In genomic region chr21:45078371-45078770, GRCh38 we compare ENCODE assay signal across 11 cellular contexts. TPM values are rescaled to one million over a fixed set of nuclear protein-coding genes. Genes with fewer than 3 reads are reported as not detected.
DNase-seq lines count a peak whose midpoint lies in the region; ATAC-seq, FAIRE-seq and TF ChIP-seq lines count a peak whose summit lies in the region.
"Had no signal": no experiment of that assay in that cellular context is flagged by ENCODE, and none has a peak within 500 bp of the region (broad histone marks: within the 10 kb centered on the region; RNA-seq: fewer than 3 reads in every experiment).

No MANE protein-coding gene starts in this region.

- peak overlapping the region; percentile 17; the same call in 1 of the 2 replicates for H2BK120ac ChIP-seq in IMR-90 (ENCODE audit: low read depth, low read length)

- 0 out of 2 replicates have a peak overlapping the region, but pooled peaks have one; percentile 3 for H3K56ac ChIP-seq in IMR-90 (ENCODE audit: extremely low read depth, insufficient read depth, low read length)

- FAIRE-seq in astrocyte (lab: Jason Lieb, UNC): no peak

- CTCF ChIA-PET in IMR-90 (lab: Yijun Ruan, JAX): no interaction called here

- POLR2A ChIA-PET in IMR-90 (lab: Charles Lee; ENCODE audit: unreplicated experiment): no interaction called here

- H4K5ac ChIP-seq in IMR-90 (ENCODE audit: low read depth, low read length): 0 out of 2 replicates have a peak overlapping the region, but pooled peaks have one; percentile 21

- TF ChIP-seq POLR2A in IMR-90 (IDR thresholded peaks at IDR 0.05; ENCODE audit: low read depth, low read length): no peak; the same call in 1 of the 2 replicates

- 100% methylated on average over 3 of the region's 5 CpGs; no CpG with 5 or more reads in 1 of the 2 experiments for WGBS in IMR-90 (ENCODE audit: extremely low coverage in 2 of 2, insufficient read length in 1 of 2), 2 experiments

- no peaks in the 10 kb centered on the region for H3K9me3 ChIP-seq in CD4-positive, CD25-positive, alpha-beta regulatory T cell (ENCODE audit: control insufficient read depth in 2 of 2, low read length in 2 of 2)
- H3K9me3 ChIP-seq in IMR-90 (ENCODE audit: control insufficient read depth, insufficient read depth, low read length): no peaks in the 10 kb centered on the region
- no peaks in the 10 kb centered on the region for H3K9me3 ChIP-seq in astrocyte (ENCODE audit: insufficient read depth, low read depth, low read length)
- H3K9me3 ChIP-seq: heart right ventricle had no signal

- H3K27me3 Mint-ChIP-seq in CD4-positive, CD25-positive, alpha-beta regulatory T cell: peaks cover 4% of the 10 kb centered on the region
- H3K27me3 Mint-ChIP-seq in astrocyte (ENCODE audit: low read depth, unreplicated experiment): peaks cover 3% of the 10 kb centered on the region
- H3K27me3 Mint-ChIP-seq in natural killer cell treated with Interleukin-12 subunit alpha and Interleukin-12 subunit beta and Interleukin-15 and Interleukin-18, amount 100 ng/mL, for 72 hours: peaks cover 3 to 9% of the 10 kb centered on the region in 2 donors

- H3K9me3 Mint-ChIP-seq in CD4-positive, CD25-positive, alpha-beta regulatory T cell: no peaks in the 10 kb centered on the region
- no peaks in the 10 kb centered on the region for H3K9me3 Mint-ChIP-seq in astrocyte (ENCODE audit: unreplicated experiment)
- peaks cover 7% of the 10 kb centered on the region for H3K9me3 Mint-ChIP-seq in natural killer cell treated with Interleukin-12 subunit alpha and Interleukin-12 subunit beta and Interleukin-15 and Interleukin-18, amount 100 ng/mL, for 72 hours

- peak overlapping the region; percentile 31 to 76; a peak in 2 of 4 replicates for H4K8ac ChIP-seq in IMR-90 (ENCODE audit: low read depth in 2 of 2, low read length in 2 of 2)

- H3K4me3 Mint-ChIP-seq in CD4-positive, CD25-positive, alpha-beta regulatory T cell: peak overlapping the region; percentile 67 to 92 (median 78)
- H3K4me3 Mint-ChIP-seq in astrocyte (ENCODE audit: unreplicated experiment): peak overlapping the region; percentile 5
- H3K4me3 Mint-ChIP-seq in natural killer cell treated with Interleukin-12 subunit alpha and Interleukin-12 subunit beta and Interleukin-15 and Interleukin-18, amount 100 ng/mL, for 72 hours: peak overlapping the region; percentile 85

- peak overlapping the region; percentile 61 for H3K14ac ChIP-seq in IMR-90 (replicated peaks; ENCODE audit: low read depth, low read length)

- peak overlapping the region; percentile 61 for H3K4me3 ChIP-seq in CD4-positive, CD25-positive, alpha-beta regulatory T cell (ENCODE audit: low read depth, low read length)
- H3K4me3 ChIP-seq in IMR-90 (ENCODE audit: insufficient read depth, low read depth, low read length) (no peak overlapping the region), astrocyte (ENCODE audit: insufficient read depth, low read depth, low read length) (no peak overlapping the region)
- H3K4me3 ChIP-seq: heart right ventricle had no signal

- H3K9ac ChIP-seq in IMR-90 (ENCODE audit: low read depth, low read length) (peak overlapping the region; percentile 33; the same call in 1 of the 2 replicates), astrocyte (ENCODE audit: low read length) (no peak overlapping the region)

- peak overlapping the region; percentile 61 for H2BK5ac ChIP-seq in IMR-90 (ENCODE audit: low read depth, low read length, poor library complexity, severe bottlenecking)

- H3K79me2 ChIP-seq in astrocyte (ENCODE audit: insufficient read depth, low read length): peaks cover 68% of the 10 kb centered on the region

- H3K4me2 ChIP-seq in IMR-90 (ENCODE audit: low read depth, low read length): peak overlapping the region; percentile 21
- H3K4me2 ChIP-seq in astrocyte (ENCODE audit: low read length): no peak overlapping the region

- peaks cover 67% of the 10 kb centered on the region for H3K4me1 ChIP-seq in CD4-positive, CD25-positive, alpha-beta regulatory T cell (ENCODE audit: control insufficient read depth, insufficient read depth, low read length, poor library complexity, severe bottlenecking)
- H3K4me1 ChIP-seq in IMR-90 (ENCODE audit: control insufficient read depth, insufficient read depth, low read length) (peaks cover 26% of the 10 kb centered on the region), astrocyte (ENCODE audit: insufficient read depth, low read length) (peaks cover 16% of the 10 kb centered on the region)

- peak overlapping the region; percentile 57 for H3K23ac ChIP-seq in IMR-90 (ENCODE audit: low read depth, low read length)

- peaks cover 27% of the 10 kb centered on the region for H3K9me1 ChIP-seq in IMR-90 (ENCODE audit: insufficient read depth, low read length)

- dilution Hi-C loops in IMR-90 (cut with HindIII; ENCODE audit: low sequenced_read_pairs, unreplicated experiment): no loop called here

- peak overlapping the region; percentile 52; the same call in 1 of the 3 replicates for H2BK15ac ChIP-seq in IMR-90 (ENCODE audit: low read depth, low read length)

- in situ Hi-C loops in IMR-90 (cut with MboI; ENCODE audit: low sequenced_read_pairs): no loop called here

- peak overlapping the region; percentile 0; the same call in 1 of the 2 replicates for H3K18ac ChIP-seq in IMR-90 (ENCODE audit: low read depth, low read length)

- BruUV-seq in IMR-90 (replicated peaks; lab: Mats Ljungman, UMichigan): no TSS peak

- H3K36me3 Mint-ChIP-seq in CD4-positive, CD25-positive, alpha-beta regulatory T cell: peaks cover 16% of the 10 kb centered on the region
- H3K36me3 Mint-ChIP-seq in astrocyte (ENCODE audit: low read depth, unreplicated experiment): peaks cover 8% of the 10 kb centered on the region
- H3K36me3 Mint-ChIP-seq in natural killer cell treated with Interleukin-12 subunit alpha and Interleukin-12 subunit beta and Interleukin-15 and Interleukin-18, amount 100 ng/mL, for 72 hours: no peaks in the 10 kb centered on the region

- intact Hi-C loops in IMR-90 (cut with micrococcal nuclease): no loop called here

- H3K79me1 ChIP-seq in IMR-90 (ENCODE audit: low read depth in 1 of 2, low read length in 2 of 2): peaks cover 0 to 77% of the 10 kb centered on the region in 2 experiments; a peak in 2 of 4 replicates

- peak overlapping the region; percentile 72 to 95 (median 90) for H3K27ac Mint-ChIP-seq in CD4-positive, CD25-positive, alpha-beta regulatory T cell
- no peak overlapping the region for H3K27ac Mint-ChIP-seq in astrocyte (ENCODE audit: unreplicated experiment)
- peak overlapping the region; percentile 98 for H3K27ac Mint-ChIP-seq in natural killer cell treated with Interleukin-12 subunit alpha and Interleukin-12 subunit beta and Interleukin-15 and Interleukin-18, amount 100 ng/mL, for 72 hours

- TF ChIP-seq RAD21 in IMR-90 (IDR thresholded peaks at IDR 0.05; ENCODE audit: low read length): no peak

- ATAC-seq in CD4-positive, CD25-positive, alpha-beta regulatory T cell (ENCODE audit: low read depth in 2 of 2): no peak
- ATAC-seq in IMR-90 (ENCODE audit: low read depth): no peak
- no peak for ATAC-seq in natural killer cell treated with Interleukin-12 subunit alpha and Interleukin-12 subunit beta and Interleukin-15 and Interleukin-18, amount 100 ng/mL, for 72 hours
- no peak for ATAC-seq in GM21528 (IDR thresholded peaks at IDR 0.05; ENCODE audit: low FRiP score, unreplicated experiment)

- H2AK9ac ChIP-seq in IMR-90 (replicated peaks; ENCODE audit: low read depth, low read length, poor library complexity): peak overlapping the region; percentile 31

- no peak for TF ChIP-seq CTCF in IMR-90 (conservative IDR thresholded peaks at IDR 0.05; ENCODE audit: low read depth, low read length)
- TF ChIP-seq CTCF in astrocyte (IDR thresholded peaks at IDR 0.05; ENCODE audit: insufficient read depth, low read depth, low read length): no peak

- peak overlapping the region; percentile 88 for H2AK5ac ChIP-seq in IMR-90 (ENCODE audit: low read depth, low read length)

- H3K27ac ChIP-seq in CD4-positive, CD25-positive, alpha-beta regulatory T cell (ENCODE audit: insufficient read depth, low read length, poor library complexity, severe bottlenecking): peak overlapping the region; percentile 84
- peak overlapping the region; percentile 46 for H3K27ac ChIP-seq in IMR-90 (ENCODE audit: insufficient read depth, low read length)
- H3K27ac ChIP-seq in astrocyte (ENCODE audit: low read depth, low read length): no peak overlapping the region
- H3K27ac ChIP-seq: WERI-Rb-1 had no signal

- H3K4ac ChIP-seq in IMR-90 (ENCODE audit: low read depth, low read length): peak overlapping the region; percentile 53; the same call in 1 of the 2 replicates

- no peak overlapping the region for H2BK20ac ChIP-seq in IMR-90 (ENCODE audit: low read depth, low read length)

- no peaks in the 10 kb centered on the region for H3K36me3 ChIP-seq in CD4-positive, CD25-positive, alpha-beta regulatory T cell (ENCODE audit: control insufficient read depth, insufficient read depth, low read length)
- H3K36me3 ChIP-seq in IMR-90 (ENCODE audit: control insufficient read depth, insufficient read depth, low read length) (peaks cover 20% of the 10 kb centered on the region), astrocyte (ENCODE audit: insufficient read depth, low read length) (no peaks in the 10 kb centered on the region)

- H3K4me1 Mint-ChIP-seq in CD4-positive, CD25-positive, alpha-beta regulatory T cell: peaks cover 52 to 86% (median 74%) of the 10 kb centered on the region in 4 donors
- peaks cover 29% of the 10 kb centered on the region for H3K4me1 Mint-ChIP-seq in astrocyte (ENCODE audit: low read depth, unreplicated experiment)
- peaks cover 57 to 66% of the 10 kb centered on the region in 2 donors for H3K4me1 Mint-ChIP-seq in natural killer cell treated with Interleukin-12 subunit alpha and Interleukin-12 subunit beta and Interleukin-15 and Interleukin-18, amount 100 ng/mL, for 72 hours (ENCODE audit: low read depth in 2 of 2)

- DNase-seq in CD4-positive, CD25-positive, alpha-beta regulatory T cell: no peak
- DNase-seq in IMR-90 (no peak), astrocyte (ENCODE audit: low read depth) (no peak), NCI-H226 (no peak), activated gamma-delta T cell (lab: John Stamatoyannopoulos, UW) (no peak)
- peak; percentile 57 for DNase-seq in natural killer cell treated with Interleukin-12 subunit alpha and Interleukin-12 subunit beta and Interleukin-15 and Interleukin-18, amount 100 ng/mL, for 72 hours (ENCODE audit: low spot score)
- DNase-seq: H7, heart right ventricle, NCI-H2107, WERI-Rb-1 had no signal

- peak overlapping the region; percentile 18 for H4K91ac ChIP-seq in IMR-90 (ENCODE audit: insufficient read depth, low read depth, low read length)

- no peaks in the 10 kb centered on the region for H3K27me3 ChIP-seq in CD4-positive, CD25-positive, alpha-beta regulatory T cell (ENCODE audit: control insufficient read depth, insufficient read depth, low read length)
- H3K27me3 ChIP-seq in IMR-90 (ENCODE audit: control insufficient read depth, insufficient read depth, low read length): no peaks in the 10 kb centered on the region
- H3K27me3 ChIP-seq in astrocyte (ENCODE audit: insufficient read depth, low read length): no peaks in the 10 kb centered on the region

- H4K20me1 ChIP-seq in IMR-90 (ENCODE audit: insufficient read depth, low read length) (peaks cover 75% of the 10 kb centered on the region), astrocyte (ENCODE audit: insufficient read depth, low read length) (peaks cover 52% of the 10 kb centered on the region)

- H2AFZ ChIP-seq in IMR-90 (replicated peaks; ENCODE audit: low read length, poor library complexity): no peak overlapping the region
- no peak overlapping the region for H2AFZ ChIP-seq in astrocyte (ENCODE audit: low read depth, low read length)

RNA-seq across cellular contexts. Expression of gene ADARB1, which starts 4.0 kb away (rescaled TPM):
- 52.9 TPM for total RNA-seq in CD4-positive, CD25-positive, alpha-beta regulatory T cell
- 1 to 10 TPM; 2.8 to 7.2 (median 4.7) TPM for polyA plus RNA-seq in CD4-positive, CD25-positive, alpha-beta regulatory T cell
- total RNA-seq in IMR-90 (2012; rRNA removed) (39.7 and 39.8 TPM in 2 replicates), astrocyte (18.4 and 25.8 TPM in 2 replicates)
- 45.5 and 47.3 TPM in 2 replicates for polyA plus RNA-seq in IMR-90 (2012; rRNA removed)
- polyA plus RNA-seq in IMR-90 (2012; cell fraction: cytosol; rRNA removed): 18.2 and 29.3 TPM in 2 replicates
- 152 and 210 TPM in 2 replicates for polyA plus RNA-seq in IMR-90 (2012; cell fraction: nucleus; rRNA removed; ENCODE audit: low replicate concordance)
- 10 to 100 TPM; 28.7 to 38.5 TPM for total RNA-seq in natural killer cell treated with Interleukin-12 subunit alpha and Interleukin-12 subunit beta and Interleukin-15 and Interleukin-18, amount 100 ng/mL, for 72 hours

Comparison
In these comparisons a context has a peak if more than half of its experiments do, and no peak if none do; other contexts are left out.
1. H3K4me3 Mint-ChIP-seq: peak in every context shown above with its lines; median percentile 85 in natural killer cell treated with Interleukin-12 subunit alpha and Interleukin-12 subunit beta and Interleukin-15 and Interleukin-18, amount 100 ng/mL, for 72 hours; 78 in CD4-positive, CD25-positive, alpha-beta regulatory T cell; 5 in astrocyte.